8 cellular contexts compared by ENCODE assay signal in genomic region chr7:26090927-26091519, GRCh38.
A peak's percentile ranks its signal among the peaks of the same experiment; 100 is the strongest.
DNase-seq lines count a peak whose midpoint lies in the region; ATAC-seq and TF ChIP-seq lines count a peak whose summit lies in the region.

No MANE protein-coding gene starts in this region.

- H3K4me3 Mint-ChIP-seq in stimulated activated memory B cell treated with anti-CD40 and anti-IgM and Interleukin-4, amounts not matched to agents 10 μg/mL and 1 μg/mL and 100 μg/mL, for 72 hours, result peak overlapping the region; percentile 5

- no peaks in the 10 kb centered on the region for H3K9me3 ChIP-seq in iPS-20b (ENCODE audit: insufficient read depth, low read depth, low read length)

- no peak overlapping the region for H3K27ac ChIP-seq in iPS-20b (ENCODE audit: low read length)

- TF ChIP-seq CTCF in astrocyte of the spinal cord (IDR thresholded peaks at IDR 0.05; ENCODE audit: low read depth, low read length), result peak; percentile 72

- H3K27ac Mint-ChIP-seq in stimulated activated memory B cell treated with anti-CD40 and anti-IgM and Interleukin-4, amounts not matched to agents 10 μg/mL and 1 μg/mL and 100 μg/mL, for 72 hours, result peak overlapping the region; percentile 55

- no peaks in the 10 kb centered on the region; the same call in 1 of the 2 replicates for H3K4me1 ChIP-seq in iPS-20b (ENCODE audit: insufficient read depth, low read length)

- in situ Hi-C loops in astrocyte of the spinal cord (cut with HindIII; ENCODE audit: low sequenced_read_pairs), result no loop called here

- H3K27me3 ChIP-seq in iPS-20b (ENCODE audit: insufficient read depth, low read length), result no peaks in the 10 kb centered on the region

- no peaks in the 10 kb centered on the region for H3K27me3 Mint-ChIP-seq in stimulated activated memory B cell treated with anti-CD40 and anti-IgM and Interleukin-4, amounts not matched to agents 10 μg/mL and 1 μg/mL and 100 μg/mL, for 72 hours

- ATAC-seq in HG03342 (IDR thresholded peaks at IDR 0.05; ENCODE audit: unreplicated experiment), result peak; percentile 47
- no peak for ATAC-seq in stimulated activated memory B cell treated with anti-CD40 and anti-IgM and Interleukin-4, amounts not matched to agents 10 μg/mL and 1 μg/mL and 100 μg/mL, for 72 hours
- ATAC-seq in GM18909 (IDR thresholded peaks at IDR 0.05; ENCODE audit: poor library complexity, unreplicated experiment), result no peak

- H3K9ac ChIP-seq in iPS-20b (ENCODE audit: low read depth, low read length), result peak overlapping the region; percentile 2; the same call in 1 of the 2 replicates

- DNase-seq in DMS79 treated with DMSO at 0.1 percent for 48 hours (lab: John Stamatoyannopoulos, UW) (peak; percentile 87), NCI-H69 (lab: John Stamatoyannopoulos, UW) (peak; percentile 82), astrocyte of the spinal cord (ENCODE audit: low read depth, low spot score) (peak; percentile 82)
- DNase-seq in stimulated activated naive CD4-positive, alpha-beta T cell treated with Interleukin-2 at 50 U/mL for 16 hours (lab: John Stamatoyannopoulos, UW), result no peak

- H3K4me3 ChIP-seq in astrocyte of the spinal cord (ENCODE audit: low read depth, low read length), result peak overlapping the region; percentile 17
- peak overlapping the region; percentile 37; the same call in 1 of the 2 replicates for H3K4me3 ChIP-seq in iPS-20b (ENCODE audit: low read length)

- no peaks in the 10 kb centered on the region for H3K36me3 Mint-ChIP-seq in stimulated activated memory B cell treated with anti-CD40 and anti-IgM and Interleukin-4, amounts not matched to agents 10 μg/mL and 1 μg/mL and 100 μg/mL, for 72 hours

- H3K4me1 Mint-ChIP-seq in stimulated activated memory B cell treated with anti-CD40 and anti-IgM and Interleukin-4, amounts not matched to agents 10 μg/mL and 1 μg/mL and 100 μg/mL, for 72 hours, result peaks cover 27% of the 10 kb centered on the region

- H3K9me3 Mint-ChIP-seq in stimulated activated memory B cell treated with anti-CD40 and anti-IgM and Interleukin-4, amounts not matched to agents 10 μg/mL and 1 μg/mL and 100 μg/mL, for 72 hours, result peaks cover 5% of the 10 kb centered on the region

- H3K36me3 ChIP-seq in iPS-20b (ENCODE audit: insufficient read depth, low read depth, low read length), result no peaks in the 10 kb centered on the region
